ENCODE assay signal across 34 cellular contexts in the genomic region with DNA sequence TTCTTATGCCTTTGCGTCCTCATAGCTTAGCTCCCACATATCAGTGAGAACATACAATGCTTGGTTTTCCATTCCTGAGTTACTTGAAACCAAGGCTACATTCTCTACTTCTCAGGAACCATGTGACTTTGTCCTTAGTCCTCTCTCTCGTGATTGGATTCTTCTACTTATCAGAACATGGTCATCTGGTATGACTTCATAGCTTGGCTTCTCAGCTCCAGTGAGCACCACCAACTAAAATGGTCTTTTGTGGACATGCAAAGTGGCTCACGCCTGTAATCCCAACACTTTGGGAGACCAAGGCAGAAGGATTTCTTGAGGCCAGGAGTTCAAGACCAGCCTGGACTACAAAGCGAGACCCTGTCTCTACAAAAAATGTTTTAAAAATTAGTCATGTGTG.
"Had no signal": no experiment of that assay in that cellular context is flagged by ENCODE, and none has a peak within 500 bp of the region (broad histone marks: within the 10 kb centered on the region; RNA-seq: fewer than 3 reads in every experiment).

No MANE protein-coding gene starts in this region.

- DNase-seq: Karpas-422, Kasumi-1, MG63, MM.1S, MV-4-11, NCI-H1048, NCI-H1092, NCI-H1092 treated with DMSO at 0.1 percent for 48 hours, NCI-H1105, NCI-H1105 treated with DMSO at 0.1 percent for 48 hours, NCI-H1417, NCI-H1417 treated with DMSO at 0.1 percent for 48 hours, NCI-H1436, NCI-H1436 treated with DMSO at 0.1 percent for 48 hours, NCI-H146, NCI-H1694, NCI-H1694 treated with DMSO at 0.1 percent for 48 hours, NCI-H187, NCI-H187 treated with DMSO at 0.1 percent for 48 hours, NCI-H1930, NCI-H2029, NCI-H2029 treated with DMSO at 0.1 percent for 48 hours, NCI-H2081, NCI-H2081 treated with DMSO at 0.1 percent for 48 hours, NCI-H2107, NCI-H2171, NCI-H2171 treated with DMSO at 0.1 percent for 48 hours, NCI-H2227 treated with DMSO at 0.1 percent for 48 hours, NCI-H226, NCI-H345, NCI-H446, NCI-H446 treated with DMSO at 0.1 percent for 48 hours, NCI-H510A had no signal

- H3K4me3 ChIP-seq: MG63 had no signal

- H3K36me3 ChIP-seq: MG63 had no signal

- H3K4me2 ChIP-seq: KMS-11 had no signal

- H3K9ac ChIP-seq: KMS-11 had no signal

- H3K9me3 ChIP-seq: MG63 had no signal

- H3K27ac ChIP-seq: KMS-11 had no signal
